Comparison of ENCODE assay signal across 2 cellular contexts in genomic region chr12:89797436-89797835, GRCh38.
TF ChIP-seq lines count a peak whose summit lies in the region.

No MANE protein-coding gene starts in this region.

TF ChIP-seq in IMR-90, 13 proteins besides CTCF, POLR2A, EP300 and RAD21:
- TF ChIP-seq RCOR1 (IDR thresholded peaks at IDR 0.05; ENCODE audit: insufficient replicate concordance, low read length), result no peak
- TF ChIP-seq MXI1 (IDR thresholded peaks at IDR 0.05; ENCODE audit: borderline replicate concordance, low read depth, low read length), result no peak
- no peak for TF ChIP-seq FOS (IDR thresholded peaks at IDR 0.05; ENCODE audit: low read depth, low read length)
- no peak for TF ChIP-seq SMC3 (IDR thresholded peaks at IDR 0.05; ENCODE audit: low read depth, low read length)
- no peak for TF ChIP-seq ELK1 (IDR thresholded peaks at IDR 0.05; ENCODE audit: borderline replicate concordance, low read depth, low read length)
- TF ChIP-seq CEBPB (IDR thresholded peaks at IDR 0.05; ENCODE audit: low read depth, low read length), result peak; percentile 60
- no peak for TF ChIP-seq RFX5 (IDR thresholded peaks at IDR 0.05; ENCODE audit: low read depth, low read length)

TF ChIP-seq in K562, 482 proteins besides CTCF, POLR2A, EP300 and RAD21:
- TF ChIP-seq NELFE (IDR thresholded peaks at IDR 0.05; ENCODE audit: insufficient read depth, insufficient read length), result no peak
- TF ChIP-seq ZBTB17 (CRISPR knock-in tag; IDR thresholded peaks at IDR 0.05), result no peak
- peak; percentile 29; the same call in 1 of the 2 replicates for TF ChIP-seq POLR2AphosphoS5 (IDR thresholded peaks at IDR 0.05; ENCODE audit: control insufficient read depth, insufficient read depth, low read depth, low read length)
- no peak for TF ChIP-seq CTBP1 (IDR thresholded peaks at IDR 0.05; ENCODE audit: borderline replicate concordance)
- no peak for TF ChIP-seq TSC22D4 (tag; IDR thresholded peaks at IDR 0.05)
- TF ChIP-seq CEBPB (tag; IDR thresholded peaks at IDR 0.05), result peak; percentile 96
- TF ChIP-seq FOS (IDR thresholded peaks at IDR 0.05; ENCODE audit: extremely low read depth, insufficient read length), result no peak
- TF ChIP-seq TCF3 (CRISPR knock-in tag; IDR thresholded peaks at IDR 0.05), result peak; percentile 48
- peak; percentile 63 for TF ChIP-seq CBFA2T3 (IDR thresholded peaks at IDR 0.05)
- peak; percentile 29; the same call in 1 of the 2 replicates for TF ChIP-seq NCOR1 (IDR thresholded peaks at IDR 0.05)
- TF ChIP-seq CEBPG (CRISPR knock-in tag; IDR thresholded peaks at IDR 0.05), result peak; percentile 81
- TF ChIP-seq CEBPG (tag; conservative IDR thresholded peaks at IDR 0.05 in 1 of 2, IDR thresholded peaks at IDR 0.05 in 1 of 2), result peak; percentile 74 to 75; a peak in 3 of 4 replicates
- TF ChIP-seq TEAD4 (IDR thresholded peaks at IDR 0.05; ENCODE audit: low read length), result peak; percentile 58
- no peak for TF ChIP-seq TEAD4 (CRISPR knock-in tag; IDR thresholded peaks at IDR 0.05; ENCODE audit: borderline replicate concordance)
- peak; percentile 53; the same call in 1 of the 2 replicates for TF ChIP-seq TAL1 (IDR thresholded peaks at IDR 0.05)
- TF ChIP-seq CBFA2T2 (conservative IDR thresholded peaks at IDR 0.05), result peak; percentile 53
- peak in 1 of 2 experiments; percentile 30; a peak in 1 of 4 replicates for TF ChIP-seq TRIM24 (IDR thresholded peaks at IDR 0.05)
